9 cellular contexts compared by ENCODE assay signal in genomic region chr10:69316313-69317059, GRCh38. TPM values are rescaled to one million over a fixed set of nuclear protein-coding genes. Genes with fewer than 3 reads are reported as not detected.
DNase-seq lines count a peak whose midpoint lies in the region; ATAC-seq and TF ChIP-seq lines count a peak whose summit lies in the region.
"Had no signal": no experiment of that assay in that cellular context is flagged by ENCODE, and none has a peak within 500 bp of the region (broad histone marks: within the 10 kb centered on the region; RNA-seq: fewer than 3 reads in every experiment).

No MANE protein-coding gene starts in this region.

- TF ChIP-seq POLR2A in prostate gland (IDR thresholded peaks at IDR 0.05) (no peak), Peyer's patch (IDR thresholded peaks at IDR 0.05) (no peak)

- CTCF ChIA-PET in Caco-2 (lab: Charles Lee) (no interaction called here), GM10248 (lab: Yijun Ruan, JAX) (interaction anchor here (1.0 to 2.2 kb wide), 5 partner anchors 9 to 91 kb away, joined by 3 to 7 read pairs (median 6); no protein-coding TSS in a partner anchor)

- no peak overlapping the region for H3K9ac ChIP-seq in Karpas-422 (ENCODE audit: low read length)

- no peak overlapping the region for H3K4me3 ChIP-seq in Caco-2 (ENCODE audit: low read depth, low read length)
- H3K4me3 ChIP-seq in Karpas-422 (ENCODE audit: low read length) = no peak overlapping the region
- no peak overlapping the region for H3K4me3 ChIP-seq in prostate gland
- H3K4me3 ChIP-seq in Peyer's patch = no peak overlapping the region

- H3K27ac ChIP-seq in Karpas-422 (ENCODE audit: low read length) = 0 out of 2 replicates have a peak overlapping the region, but pooled peaks have one; percentile 85
- H3K27ac ChIP-seq in prostate gland = no peak overlapping the region
- peak overlapping the region in 1 of 4 donors; percentile 22 for H3K27ac ChIP-seq in Peyer's patch

- peaks cover 10% of the 10 kb centered on the region for H3K36me3 Mint-ChIP-seq in Caco-2 (ENCODE audit: insufficient read depth, unreplicated experiment)
- peaks cover 4% of the 10 kb centered on the region for H3K36me3 Mint-ChIP-seq in central memory CD8-positive, alpha-beta T cell (ENCODE audit: insufficient read depth)
- no peaks in the 10 kb centered on the region for H3K36me3 Mint-ChIP-seq in neural crest cell (ENCODE audit: low read depth)

- H3K4me3 Mint-ChIP-seq in Caco-2 (ENCODE audit: unreplicated experiment) (peak overlapping the region; percentile 10), neural crest cell (peak overlapping the region; percentile 58)
- H3K4me3 Mint-ChIP-seq in central memory CD8-positive, alpha-beta T cell = no peak overlapping the region

- intact Hi-C loops in Caco-2 (cut with micrococcal nuclease; ENCODE audit: unreplicated experiment) = loop anchor here (1.0 to 10.0 kb wide), 2 partner anchors 79 to 192 kb away; partner anchors contain the start of gene VPS26A
- intact Hi-C loops in prostate gland (cut with DNase I) = loop anchor here (5.0 kb wide), 4 partner anchors 46 to 79 kb away; no protein-coding TSS in a partner anchor

- peaks cover 29% of the 10 kb centered on the region for H3K79me2 ChIP-seq in Karpas-422 (ENCODE audit: low read length)

- peaks cover 20% of the 10 kb centered on the region; the same call in 1 of the 2 replicates for H4K20me1 ChIP-seq in Karpas-422 (ENCODE audit: insufficient read depth, low read depth, low read length)

- TF ChIP-seq CTCF in Caco-2 (IDR thresholded peaks at IDR 0.05; ENCODE audit: insufficient read depth in 1 of 2, low read depth in 1 of 2, low read length in 1 of 2, severe bottlenecking in 1 of 2, unreplicated experiment in 1 of 2) (no peak), neural crest cell (conservative IDR thresholded peaks at IDR 0.05) (no peak), GM10248 (IDR thresholded peaks at IDR 0.05; ENCODE audit: control extremely low read depth, extremely low read depth, low read depth, missing control alignments) (no peak), prostate gland (IDR thresholded peaks at IDR 0.05) (no peak), Peyer's patch (IDR thresholded peaks at IDR 0.05) (no peak)

- H3K27ac Mint-ChIP-seq in Caco-2 (ENCODE audit: unreplicated experiment) = peak overlapping the region; percentile 49
- peak overlapping the region; percentile 44 for H3K27ac Mint-ChIP-seq in central memory CD8-positive, alpha-beta T cell (ENCODE audit: low read depth)
- no peak overlapping the region for H3K27ac Mint-ChIP-seq in neural crest cell (ENCODE audit: unreplicated experiment)
- H3K27ac Mint-ChIP-seq: nephron progenitor cell had no signal

- H3K27me3 ChIP-seq in Caco-2 (replicated peaks; ENCODE audit: control insufficient read depth, insufficient read depth, low read length) (no peaks in the 10 kb centered on the region), Karpas-422 (ENCODE audit: low read length) (no peaks in the 10 kb centered on the region), prostate gland (replicated peaks; ENCODE audit: insufficient read depth) (no peaks in the 10 kb centered on the region), Peyer's patch (no peaks in the 10 kb centered on the region)

- no peak overlapping the region for H2AFZ ChIP-seq in Karpas-422 (ENCODE audit: low read length)

- peaks cover 25% of the 10 kb centered on the region for H3K4me1 Mint-ChIP-seq in Caco-2 (ENCODE audit: low read depth, unreplicated experiment)
- peaks cover 32% of the 10 kb centered on the region for H3K4me1 Mint-ChIP-seq in central memory CD8-positive, alpha-beta T cell
- H3K4me1 Mint-ChIP-seq in neural crest cell = peaks cover 32% of the 10 kb centered on the region

- BruUV-seq in Caco-2 (replicated peaks; lab: Mats Ljungman, UMichigan) = no TSS peak

- no peaks in the 10 kb centered on the region for H3K9me3 Mint-ChIP-seq in Caco-2 (ENCODE audit: unreplicated experiment)
- no peaks in the 10 kb centered on the region for H3K9me3 Mint-ChIP-seq in central memory CD8-positive, alpha-beta T cell
- H3K9me3 Mint-ChIP-seq in neural crest cell = no peaks in the 10 kb centered on the region
- H3K9me3 Mint-ChIP-seq: nephron progenitor cell had no signal

- no peak for ATAC-seq in central memory CD8-positive, alpha-beta T cell (replicated peaks; ENCODE audit: extremely low read depth, poor library complexity, severe bottlenecking)

- DNase-seq in Caco-2 (no peak), Karpas-422 (no peak), neural crest cell (ENCODE audit: low read depth, low spot score) (no peak), GM10248 (ENCODE audit: extremely low spot score) (no peak), prostate gland (ENCODE audit: low spot score) (no peak), superior temporal gyrus (ENCODE audit: extremely low spot score) (no peak), Peyer's patch (no peak)
- no peak for DNase-seq in central memory CD8-positive, alpha-beta T cell (ENCODE audit: low spot score in 2 of 2)
- DNase-seq: nephron progenitor cell had no signal

- peak overlapping the region; percentile 69 for H3K4me2 ChIP-seq in Karpas-422 (ENCODE audit: low read depth, low read length, poor library complexity, severe bottlenecking)

- POLR2A ChIA-PET in Caco-2 (lab: Charles Lee) = interaction anchor here (1.0 kb wide), 1 partner anchor 69 kb away, joined by 4 read pairs; no protein-coding TSS in a partner anchor
- POLR2A ChIA-PET in GM10248 (lab: Yijun Ruan, JAX) = no interaction called here

- H3K4me1 ChIP-seq in Caco-2 (peaks cover 55% of the 10 kb centered on the region), Karpas-422 (ENCODE audit: low read length) (peaks cover 28% of the 10 kb centered on the region), prostate gland (replicated peaks) (peaks cover 17% of the 10 kb centered on the region), Peyer's patch (peaks cover 0 to 26% (median 14%) of the 10 kb centered on the region in 4 donors)

- no peaks in the 10 kb centered on the region for H3K36me3 ChIP-seq in Caco-2 (ENCODE audit: control insufficient read depth, insufficient read depth, low read length)
- no peaks in the 10 kb centered on the region for H3K36me3 ChIP-seq in Karpas-422 (ENCODE audit: insufficient read depth, low read length)
- no peaks in the 10 kb centered on the region for H3K36me3 ChIP-seq in prostate gland
- no peaks in the 10 kb centered on the region for H3K36me3 ChIP-seq in Peyer's patch

- 82% methylated on average over 6 of the region's 6 CpGs for WGBS in prostate gland

- no peaks in the 10 kb centered on the region for H3K9me3 ChIP-seq in Caco-2
- H3K9me3 ChIP-seq in Karpas-422 (ENCODE audit: low read length) = no peaks in the 10 kb centered on the region
- no peaks in the 10 kb centered on the region for H3K9me3 ChIP-seq in prostate gland
- no peaks in the 10 kb centered on the region for H3K9me3 ChIP-seq in Peyer's patch

- H3K9me2 ChIP-seq in Karpas-422 (replicated peaks; ENCODE audit: insufficient read depth, low read length) = no peaks in the 10 kb centered on the region

- H3K27me3 Mint-ChIP-seq in Caco-2 (ENCODE audit: insufficient read depth, unreplicated experiment) = no peaks in the 10 kb centered on the region
- no peaks in the 10 kb centered on the region for H3K27me3 Mint-ChIP-seq in central memory CD8-positive, alpha-beta T cell
- no peaks in the 10 kb centered on the region for H3K27me3 Mint-ChIP-seq in neural crest cell (ENCODE audit: low read depth)

RNA-seq across cellular contexts. Expression of gene HK1, which starts 38.2 kb away (rescaled TPM):
- 27.2 and 35.4 TPM in 2 replicates for total RNA-seq in Caco-2 (2022)
- 54.6 and 86.5 TPM in 2 replicates for total RNA-seq in Karpas-422 (2014; rRNA removed; shearing (Covaris generic); ENCODE audit: low replicate concordance)
- 88.8 and 93.2 TPM in 2 replicates for total RNA-seq in neural crest cell
- 100 to 1,000 TPM in 1 of 2 donors, 10 to 100 TPM in 1; 67.8 to 134 TPM for total RNA-seq in prostate gland
- 10 to 100 TPM; 12.5 to 47.0 (median 12.6) TPM for total RNA-seq in Peyer's patch
